Comparison of ENCODE assay signal across 12 cellular contexts in the genomic region with DNA sequence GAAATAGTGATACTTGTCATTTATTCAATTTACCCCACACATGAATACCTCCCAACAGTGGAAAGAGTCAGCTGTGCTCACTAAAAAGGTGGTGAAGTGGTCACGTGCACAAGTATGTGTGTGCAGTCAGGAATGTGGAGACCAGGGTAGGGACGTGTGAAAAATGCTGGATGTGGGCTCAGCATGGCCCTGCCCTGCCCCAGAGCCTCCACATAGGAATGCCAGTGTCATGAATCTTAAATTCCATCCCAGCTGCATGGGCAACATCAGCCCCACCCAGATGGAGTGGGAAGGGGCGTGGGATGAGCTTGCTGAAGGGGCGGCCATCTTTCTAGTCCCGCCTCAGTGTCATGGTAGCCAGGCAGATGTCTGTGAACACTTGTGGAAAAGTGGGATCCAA.
DNase-seq lines count a peak whose midpoint lies in the region; ATAC-seq and TF ChIP-seq lines count a peak whose summit lies in the region.
"Had no signal": no experiment of that assay in that cellular context is flagged by ENCODE, and none has a peak within 500 bp of the region (broad histone marks: within the 10 kb centered on the region; RNA-seq: fewer than 3 reads in every experiment).

No MANE protein-coding gene starts in this region.

- TF ChIP-seq CTCF in mammary epithelial cell (conservative IDR thresholded peaks at IDR 0.05 in 1 of 2, IDR thresholded peaks at IDR 0.05 in 1 of 2; ENCODE audit: extremely low read depth in 1 of 2, insufficient read depth in 1 of 2, low read depth in 1 of 2, low read length in 2 of 2) (no peak), left lung (IDR thresholded peaks at IDR 0.05) (no peak), testis (IDR thresholded peaks at IDR 0.05) (no peak)

- peaks cover 9% of the 10 kb centered on the region for H3K4me1 ChIP-seq in ACC112 (ENCODE audit: control insufficient read depth, insufficient read depth, low read length, unreplicated experiment)
- peaks cover 19% of the 10 kb centered on the region for H3K4me1 ChIP-seq in mammary epithelial cell (ENCODE audit: insufficient read depth, low read length)
- H3K4me1 ChIP-seq in left lung = no peaks in the 10 kb centered on the region
- peaks cover 6% of the 10 kb centered on the region for H3K4me1 ChIP-seq in testis

- H3K27me3 ChIP-seq in ACC112 (ENCODE audit: insufficient read depth, low read length) (no peaks in the 10 kb centered on the region), mammary epithelial cell (ENCODE audit: insufficient read depth, low read length) (no peaks in the 10 kb centered on the region), left lung (peaks cover 0 to 5% of the 10 kb centered on the region in 2 donors), testis (no peaks in the 10 kb centered on the region)

- H3K79me2 ChIP-seq in ACC112 (ENCODE audit: control insufficient read depth, insufficient read depth, low read length, unreplicated experiment) (no peaks in the 10 kb centered on the region), mammary epithelial cell (ENCODE audit: insufficient read depth, low read length) (no peaks in the 10 kb centered on the region)

- H3K9me3 ChIP-seq in mammary epithelial cell (replicated peaks; ENCODE audit: insufficient read depth, low read length) (no peaks in the 10 kb centered on the region), left lung (no peaks in the 10 kb centered on the region), testis (no peaks in the 10 kb centered on the region)

- peak; percentile 74 for ATAC-seq in left lung
- no peak for ATAC-seq in HG03108 (IDR thresholded peaks at IDR 0.05; ENCODE audit: unreplicated experiment)
- no peak for ATAC-seq in GM18517 (IDR thresholded peaks at IDR 0.05; ENCODE audit: unreplicated experiment)
- ATAC-seq: activated CD8-positive, alpha-beta memory T cell treated with anti-CD3 and anti-CD28 coated beads, Interleukin-2, amount 10 ng/mL, durations not matched to agents 7 days and 5 days; natural killer cell had no signal

- CTCF ChIA-PET in mammary epithelial cell (lab: Charles Lee; ENCODE audit: low non-redundant PET) = interaction anchor here (0.8 to 0.9 kb wide), 2 partner anchors 718 to 939 kb away, joined by 3 to 4 read pairs; partner anchors contain the start of gene POLR3B

- no peaks in the 10 kb centered on the region for H3K36me3 ChIP-seq in ACC112 (ENCODE audit: insufficient read depth, low read length)
- no peaks in the 10 kb centered on the region for H3K36me3 ChIP-seq in mammary epithelial cell (ENCODE audit: insufficient read depth, low read length)
- H3K36me3 ChIP-seq in left lung = no peaks in the 10 kb centered on the region
- no peaks in the 10 kb centered on the region for H3K36me3 ChIP-seq in testis (ENCODE audit: low read depth, missing control alignments)

- H4K20me1 ChIP-seq in mammary epithelial cell (ENCODE audit: insufficient read depth, low read length) = no peaks in the 10 kb centered on the region

- dilution Hi-C loops in mammary epithelial cell (cut with HindIII; ENCODE audit: low sequenced_read_pairs) = no loop called here

- H3K27ac ChIP-seq in ACC112 (ENCODE audit: low read depth, low read length) = peak overlapping the region; percentile 36
- peak overlapping the region; percentile 67 for H3K27ac ChIP-seq in mammary epithelial cell (ENCODE audit: insufficient read depth, low read depth, low read length)
- no peak overlapping the region for H3K27ac ChIP-seq in left lung
- no peak overlapping the region for H3K27ac ChIP-seq in testis

- peak overlapping the region; percentile 13 for H2AFZ ChIP-seq in ACC112 (ENCODE audit: low read length, unreplicated experiment)
- peak overlapping the region; percentile 76 for H2AFZ ChIP-seq in mammary epithelial cell (ENCODE audit: low read depth, low read length)

- peak overlapping the region; percentile 42 for H3K4me2 ChIP-seq in mammary epithelial cell (ENCODE audit: insufficient read depth, low read depth, low read length)

- BruUV-seq in mammary epithelial cell (replicated peaks; lab: Mats Ljungman, UMichigan) = no TSS peak

- DNase-seq in HS-27A (ENCODE audit: low read depth) (peak; percentile 96), mammary epithelial cell (peak; percentile 83), left lung (no peak), testis (no peak), G401 (ENCODE audit: low spot score) (no peak)
- DNase-seq: activated CD8-positive, alpha-beta memory T cell treated with anti-CD3 and anti-CD28 coated beads, Interleukin-2, amount 10 ng/mL, durations not matched to agents 7 days and 5 days; hippocampal formation; natural killer cell; stimulated activated CD4-positive, alpha-beta T cell treated with anti-CD3 and anti-CD28 coated beads, Interleukin-4, amount 100 ng/mL, for 1 hour had no signal

- 31% methylated on average over 5 of the region's 5 CpGs for WGBS in mammary epithelial cell (ENCODE audit: low coverage, missing lambda C conversion rate)
- WGBS in testis, 2 donors = 89 to 90% methylated on average over 2 to 5 of the region's 5 CpGs

- no peak for TF ChIP-seq POLR2A in testis (IDR thresholded peaks at IDR 0.05)

- intact Hi-C loops in mammary epithelial cell (cut with micrococcal nuclease) = no loop called here
- intact Hi-C loops in left lung (cut with DNase I) = no loop called here
- intact Hi-C loops in testis (cut with DNase I; ENCODE audit: low total_unique reads) = no loop called here

- H3K9ac ChIP-seq in mammary epithelial cell (ENCODE audit: insufficient read depth, low read length) = no peak overlapping the region

- H3K4me3 ChIP-seq in ACC112 (ENCODE audit: low read depth, low read length) (no peak overlapping the region), mammary epithelial cell (replicated peaks in 1 of 3; ENCODE audit: insufficient read depth in 1 of 3, low read depth in 2 of 3, low read length in 3 of 3) (no peak overlapping the region), left lung (no peak overlapping the region), testis (no peak overlapping the region)

- in situ Hi-C loops in mammary epithelial cell (cut with MboI; ENCODE audit: low sequenced_read_pairs in 2 of 2) (no loop called here), G401 (cut with HindIII; ENCODE audit: low sequenced_read_pairs) (no loop called here)

Comparison
In these comparisons a context has a peak if more than half of its experiments do, and no peak if none do; other contexts are left out.
1. H3K27ac ChIP-seq: peak in ACC112 (single experiment) and mammary epithelial cell (single experiment); none in left lung (0 of 2) and testis (0 of 2).
2. DNase-seq: peak in HS-27A (single experiment) and mammary epithelial cell (single experiment); none in left lung (0 of 2), testis (single experiment) and G401 (single experiment).